8 cellular contexts compared by ENCODE assay signal in genomic region chr14:61470261-61470953, GRCh38.
DNase-seq lines count a peak whose midpoint lies in the region; ATAC-seq and TF ChIP-seq lines count a peak whose summit lies in the region.

No MANE protein-coding gene starts in this region.

- peaks cover 84 to 99% (median 94%) of the 10 kb centered on the region in 3 donors for H3K4me1 Mint-ChIP-seq in CD8-positive, alpha-beta memory T cell
- peaks cover 84% of the 10 kb centered on the region for H3K4me1 Mint-ChIP-seq in activated CD8-positive, alpha-beta T cell treated with anti-CD3 and anti-CD28 coated beads for 36 hours (ENCODE audit: low read depth)
- peaks cover 91% of the 10 kb centered on the region for H3K4me1 Mint-ChIP-seq in stimulated activated effector memory CD8-positive, alpha-beta T cell treated with anti-CD3 and anti-CD28 coated beads, Interleukin-12 subunit alpha, Interleukin-12 subunit beta, amount 100 ng/mL, for 72 hours

- POLR2A ChIA-PET in CD8-positive, alpha-beta memory T cell (lab: Charles Lee), result no interaction called here
- POLR2A ChIA-PET in activated CD8-positive, alpha-beta T cell treated with anti-CD3 and anti-CD28 coated beads for 36 hours (lab: Charles Lee), result interaction anchor here (0.8 to 2.0 kb wide), 7 partner anchors 8 to 93 kb away, joined by 3 to 12 read pairs (median 3); no protein-coding TSS in a partner anchor

- no peaks in the 10 kb centered on the region for H3K9me3 Mint-ChIP-seq in CD8-positive, alpha-beta memory T cell
- H3K9me3 Mint-ChIP-seq in activated CD8-positive, alpha-beta T cell treated with anti-CD3 and anti-CD28 coated beads for 36 hours, result no peaks in the 10 kb centered on the region
- no peaks in the 10 kb centered on the region for H3K9me3 Mint-ChIP-seq in stimulated activated effector memory CD8-positive, alpha-beta T cell treated with anti-CD3 and anti-CD28 coated beads, Interleukin-12 subunit alpha, Interleukin-12 subunit beta, amount 100 ng/mL, for 72 hours

- WGBS in heart left ventricle, 4 donors, result 12 to 22% (median 18%) methylated on average over 12 to 13 of the region's 13 CpGs

- H3K27me3 ChIP-seq in CD8-positive, alpha-beta memory T cell (ENCODE audit: insufficient read depth, low read length, poor library complexity, severe bottlenecking), result no peaks in the 10 kb centered on the region
- no peaks in the 10 kb centered on the region for H3K27me3 ChIP-seq in heart left ventricle

- peak overlapping the region; percentile 90 to 100 (median 96) for H3K27ac Mint-ChIP-seq in CD8-positive, alpha-beta memory T cell
- H3K27ac Mint-ChIP-seq in activated CD8-positive, alpha-beta T cell treated with anti-CD3 and anti-CD28 coated beads for 36 hours, result peak overlapping the region; percentile 92
- H3K27ac Mint-ChIP-seq in stimulated activated effector memory CD8-positive, alpha-beta T cell treated with anti-CD3 and anti-CD28 coated beads, Interleukin-12 subunit alpha, Interleukin-12 subunit beta, amount 100 ng/mL, for 72 hours, result peak overlapping the region; percentile 92

- peaks cover 4% of the 10 kb centered on the region for H3K36me3 ChIP-seq in CD8-positive, alpha-beta memory T cell (ENCODE audit: insufficient read depth, low read length)
- H3K36me3 ChIP-seq in heart left ventricle, result no peaks in the 10 kb centered on the region

- peaks cover 4 to 90% (median 18%) of the 10 kb centered on the region in 3 donors for H3K36me3 Mint-ChIP-seq in CD8-positive, alpha-beta memory T cell
- H3K36me3 Mint-ChIP-seq in activated CD8-positive, alpha-beta T cell treated with anti-CD3 and anti-CD28 coated beads for 36 hours (ENCODE audit: low read depth), result peaks cover 63% of the 10 kb centered on the region
- H3K36me3 Mint-ChIP-seq in stimulated activated effector memory CD8-positive, alpha-beta T cell treated with anti-CD3 and anti-CD28 coated beads, Interleukin-12 subunit alpha, Interleukin-12 subunit beta, amount 100 ng/mL, for 72 hours, result peaks cover 87% of the 10 kb centered on the region

- H3K4me3 ChIP-seq in CD8-positive, alpha-beta memory T cell (ENCODE audit: low read length), result no peak overlapping the region
- peak overlapping the region in 8 of 12 donors; percentile 4 to 46 (median 24) for H3K4me3 ChIP-seq in heart left ventricle

- peaks cover 82% of the 10 kb centered on the region for H3K4me1 ChIP-seq in CD8-positive, alpha-beta memory T cell (ENCODE audit: insufficient read depth, low read length)
- H3K4me1 ChIP-seq in heart left ventricle, result peaks cover 3 to 95% (median 77%) of the 10 kb centered on the region in 12 donors

- CTCF ChIA-PET in CD8-positive, alpha-beta memory T cell (lab: Charles Lee), result interaction anchor here (0.9 to 3.0 kb wide), 5 partner anchors 9 to 367 kb away, joined by 3 to 11 read pairs (median 7); no protein-coding TSS in a partner anchor
- CTCF ChIA-PET in activated CD8-positive, alpha-beta T cell treated with anti-CD3 and anti-CD28 coated beads for 36 hours (lab: Charles Lee), result interaction anchor here (1.1 to 3.8 kb wide), 11 partner anchors 10 to 367 kb away, joined by 3 to 34 read pairs (median 3); partner anchors contain the start of gene TMEM30B

- TF ChIP-seq POLR2A in heart left ventricle (IDR thresholded peaks at IDR 0.05), result no peak

- no peak for TF ChIP-seq CTCF in activated CD8-positive, alpha-beta T cell treated with anti-CD3 and anti-CD28 coated beads for 36 hours (IDR thresholded peaks at IDR 0.05)
- TF ChIP-seq CTCF in heart left ventricle (IDR thresholded peaks at IDR 0.05), result peak in 10 of 12 donors; percentile 19 to 58 (median 36)

- no peaks in the 10 kb centered on the region for H3K9me3 ChIP-seq in CD8-positive, alpha-beta memory T cell (ENCODE audit: low read length)
- no peaks in the 10 kb centered on the region for H3K9me3 ChIP-seq in heart left ventricle

- peak overlapping the region in 6 of 7 donors; percentile 51 to 86 (median 81) for H3K4me3 Mint-ChIP-seq in CD8-positive, alpha-beta memory T cell
- peak overlapping the region; percentile 78 for H3K4me3 Mint-ChIP-seq in activated CD8-positive, alpha-beta T cell treated with anti-CD3 and anti-CD28 coated beads for 36 hours
- peak overlapping the region; percentile 73 for H3K4me3 Mint-ChIP-seq in stimulated activated effector memory CD8-positive, alpha-beta T cell treated with anti-CD3 and anti-CD28 coated beads, Interleukin-12 subunit alpha, Interleukin-12 subunit beta, amount 100 ng/mL, for 72 hours

- intact Hi-C loops in activated CD8-positive, alpha-beta T cell treated with anti-CD3 and anti-CD28 coated beads for 36 hours (cut with micrococcal nuclease), result loop anchor here (5.0 to 10.0 kb wide), 3 partner anchors 102 to 224 kb away; partner anchors contain the start of gene HIF1A
- intact Hi-C loops in heart left ventricle (cut with DNase I), result loop anchor here in 8 of 10 donors (2.0 to 10.0 kb wide), 7 partner anchors 64 to 294 kb away; partner anchors contain the start of genes HIF1A (in 3 of the 8) and SNAPC1 (in 1 of the 8)

- H3K27me3 Mint-ChIP-seq in CD8-positive, alpha-beta memory T cell, result peaks cover 0 to 8% of the 10 kb centered on the region in 2 donors
- no peaks in the 10 kb centered on the region for H3K27me3 Mint-ChIP-seq in activated CD8-positive, alpha-beta T cell treated with anti-CD3 and anti-CD28 coated beads for 36 hours

- no peak for ATAC-seq in activated CD8-positive, alpha-beta T cell treated with anti-CD3 and anti-CD28 coated beads for 36 hours
- peak in 2 of 4 donors; percentile 10 to 40 for ATAC-seq in heart left ventricle
- no peak for ATAC-seq in stimulated activated effector memory CD8-positive, alpha-beta T cell treated with anti-CD3 and anti-CD28 coated beads, Interleukin-12 subunit alpha, Interleukin-12 subunit beta, amount 100 ng/mL, for 72 hours
- no peak for ATAC-seq in GM19463 (IDR thresholded peaks at IDR 0.05; ENCODE audit: unreplicated experiment)
- no peak for ATAC-seq in HG03280 (IDR thresholded peaks at IDR 0.05; ENCODE audit: unreplicated experiment)
- ATAC-seq in GM18858 (IDR thresholded peaks at IDR 0.05; ENCODE audit: unreplicated experiment), result no peak

- DNase-seq in CD8-positive, alpha-beta memory T cell, result no peak
- DNase-seq in Kasumi-1 (lab: John Stamatoyannopoulos, UW) (peak; percentile 66 to 75), heart left ventricle (peak in 4 of 5 donors; percentile 59 to 68 (median 64))
- no peak for DNase-seq in activated CD8-positive, alpha-beta T cell treated with anti-CD3 and anti-CD28 coated beads for 36 hours
- DNase-seq in stimulated activated effector memory CD8-positive, alpha-beta T cell treated with anti-CD3 and anti-CD28 coated beads, Interleukin-12 subunit alpha, Interleukin-12 subunit beta, amount 100 ng/mL, for 72 hours (ENCODE audit: low spot score in 2 of 2), result no peak

- H3K27ac ChIP-seq in CD8-positive, alpha-beta memory T cell (ENCODE audit: low read depth, low read length), result no peak overlapping the region
- H3K27ac ChIP-seq in heart left ventricle, result peak overlapping the region; percentile 74 to 99 (median 86)

Comparison
In these comparisons a context has a peak if more than half of its experiments do, and no peak if none do; other contexts are left out.
1. DNase-seq: peak in Kasumi-1 (2 of 2) and heart left ventricle (4 of 5); none in CD8-positive, alpha-beta memory T cell (0 of 5), activated CD8-positive, alpha-beta T cell treated with anti-CD3 and anti-CD28 coated beads for 36 hours (single experiment) and stimulated activated effector memory CD8-positive, alpha-beta T cell treated with anti-CD3 and anti-CD28 coated beads, Interleukin-12 subunit alpha, Interleukin-12 subunit beta, amount 100 ng/mL, for 72 hours (0 of 2).
2. Peak in every context shown above with its lines, with median percentiles within 50 percentile points of each other: H3K27ac Mint-ChIP-seq and H3K4me3 Mint-ChIP-seq.